9 cellular contexts compared by ENCODE assay signal in genomic region chr16:30947533-30948086, GRCh38. TPM values are rescaled to one million over a fixed set of nuclear protein-coding genes. Genes with fewer than 3 reads are reported as not detected.
DNase-seq lines count a peak whose midpoint lies in the region; ATAC-seq and TF ChIP-seq lines count a peak whose summit lies in the region.
"Had no signal": no experiment of that assay in that cellular context is flagged by ENCODE, and none has a peak within 500 bp of the region (broad histone marks: within the 10 kb centered on the region; RNA-seq: fewer than 3 reads in every experiment).

No MANE protein-coding gene starts in this region.

- CTCF ChIA-PET in RWPE1 (lab: Yijun Ruan, JAX) = interaction anchor here (0.6 to 1.0 kb wide), 2 partner anchors 13 to 130 kb away, joined by 3 to 5 read pairs; no protein-coding TSS in a partner anchor

- H3K4me3 ChIP-seq in endocrine pancreas (ENCODE audit: control insufficient read depth, insufficient read depth, low read length) = no peak overlapping the region
- no peak overlapping the region for H3K4me3 ChIP-seq in mucosa of stomach (ENCODE audit: low read length)
- peak overlapping the region; percentile 90 to 98 for H3K4me3 ChIP-seq in testis

- intact Hi-C loops in testis (cut with DNase I; ENCODE audit: low total_unique reads) (no loop called here), left colon (cut with DNase I, micrococcal nuclease) (no loop called here)

- H3K4me1 ChIP-seq in endocrine pancreas (ENCODE audit: control insufficient read depth, insufficient read depth, low read length) (no peaks in the 10 kb centered on the region), mucosa of stomach (ENCODE audit: control insufficient read depth, insufficient read depth, low read length) (peaks cover 17% of the 10 kb centered on the region), testis (peaks cover 22% of the 10 kb centered on the region)

- ATAC-seq in GM18498 (IDR thresholded peaks at IDR 0.05; ENCODE audit: unreplicated experiment) (no peak), HG03108 (IDR thresholded peaks at IDR 0.05; ENCODE audit: unreplicated experiment) (no peak), left colon (no peak)

- TF ChIP-seq CTCF in RWPE1 (conservative IDR thresholded peaks at IDR 0.05; ENCODE audit: low read depth) = no peak
- TF ChIP-seq CTCF in testis (IDR thresholded peaks at IDR 0.05) = no peak

- H3K36me3 ChIP-seq in endocrine pancreas (ENCODE audit: control insufficient read depth, insufficient read depth, low read length) (no peaks in the 10 kb centered on the region), mucosa of stomach (ENCODE audit: control insufficient read depth, insufficient read depth, low read length) (no peaks in the 10 kb centered on the region), testis (ENCODE audit: low read depth, missing control alignments) (no peaks in the 10 kb centered on the region)

- POLR2A ChIA-PET in RWPE1 (lab: Yijun Ruan, JAX; ENCODE audit: low non-redundant PET) = no interaction called here

- DNase-seq in RWPE1 (ENCODE audit: low spot score) (no peak), testis (no peak), GF-D8 (lab: John Stamatoyannopoulos, UW) (no peak), left colon (no peak)
- DNase-seq: NCI-H2081 treated with DMSO at 0.1 percent for 48 hours had no signal

- H3K9me3 ChIP-seq in endocrine pancreas (ENCODE audit: control insufficient read depth, low read length) (no peaks in the 10 kb centered on the region), mucosa of stomach (ENCODE audit: control insufficient read depth, low read length) (no peaks in the 10 kb centered on the region), testis (no peaks in the 10 kb centered on the region)

- WGBS in testis, 2 donors = 32 to 57% methylated on average over 16 to 17 of the region's 17 CpGs

- H3K27ac ChIP-seq in RWPE1 = peak overlapping the region; percentile 98
- H3K27ac ChIP-seq in testis = peak overlapping the region; percentile 83 to 97

- H3K9ac ChIP-seq in endocrine pancreas (ENCODE audit: control insufficient read depth, insufficient read depth, low read length) = peak overlapping the region; percentile 63
- H3K9ac ChIP-seq in mucosa of stomach (ENCODE audit: low read length) = peak overlapping the region; percentile 22

- TF ChIP-seq POLR2A in testis (IDR thresholded peaks at IDR 0.05) = no peak

- H3K27me3 ChIP-seq in endocrine pancreas (ENCODE audit: control insufficient read depth, insufficient read depth, low read length) (no peaks in the 10 kb centered on the region), mucosa of stomach (ENCODE audit: control insufficient read depth, insufficient read depth, low read length) (no peaks in the 10 kb centered on the region), testis (no peaks in the 10 kb centered on the region)

RNA-seq across cellular contexts. Expression of gene ORAI3, which starts 1.3 kb away (rescaled TPM):
- total RNA-seq in testis = 10 to 100 TPM; 68.6 to 75.0 TPM
- polyA plus RNA-seq in testis (ENCODE audit: insufficient read depth, low read depth, low replicate concordance) = 29.1 TPM
- 10 to 100 TPM; 12.9 to 21.0 TPM for total RNA-seq in left colon

RNA-seq across cellular contexts. Expression of gene SETD1A, which starts 9.9 kb away (rescaled TPM):
- total RNA-seq in testis (10 to 100 TPM; 45.7 to 45.8 TPM), left colon (10 to 100 TPM; 12.2 to 15.0 TPM)
- 41.4 TPM for polyA plus RNA-seq in testis (ENCODE audit: insufficient read depth, low read depth, low replicate concordance)

RNA-seq across cellular contexts. Expression of gene FBXL19, which starts 24.2 kb away (rescaled TPM):
- total RNA-seq in testis (100 to 1,000 TPM; 142 to 149 TPM), left colon (10 to 100 TPM; 20.5 to 24.4 TPM)
- polyA plus RNA-seq in testis (ENCODE audit: insufficient read depth, low read depth, low replicate concordance) = 47.0 TPM

RNA-seq across cellular contexts. Expression of gene HSD3B7, which starts 37.4 kb away (rescaled TPM):
- total RNA-seq in testis = 1 to 10 TPM; 5.7 to 7.4 TPM
- 8.9 TPM for polyA plus RNA-seq in testis (ENCODE audit: insufficient read depth, low read depth, low replicate concordance)
- total RNA-seq in left colon = 10 to 100 TPM; 16.9 to 27.2 TPM

RNA-seq across cellular contexts. Expression of gene CTF1, which starts 51.2 kb away (rescaled TPM):
- total RNA-seq in testis (1 to 10 TPM; 5.9 to 9.0 TPM), left colon (1 to 10 TPM in 1 of 2 donors, under 1 TPM in 1; 0.24 to 1.7 TPM)
- 5.6 TPM for polyA plus RNA-seq in testis (ENCODE audit: insufficient read depth, low read depth, low replicate concordance)

Comparison
In these comparisons a context has a peak if more than half of its experiments do, and no peak if none do; other contexts are left out.
1. H3K4me3 ChIP-seq: peak in testis (2 of 2); none in endocrine pancreas (single experiment) and mucosa of stomach (single experiment).
2. RNA of gene FBXL19, which starts 24.2 kb away (total RNA-seq): 142 to 149 TPM in testis; 20.5 to 24.4 TPM in left colon; every median in the first group is over 4 times any median in the second.